8 cellular contexts compared by ENCODE assay signal in the genomic region with DNA sequence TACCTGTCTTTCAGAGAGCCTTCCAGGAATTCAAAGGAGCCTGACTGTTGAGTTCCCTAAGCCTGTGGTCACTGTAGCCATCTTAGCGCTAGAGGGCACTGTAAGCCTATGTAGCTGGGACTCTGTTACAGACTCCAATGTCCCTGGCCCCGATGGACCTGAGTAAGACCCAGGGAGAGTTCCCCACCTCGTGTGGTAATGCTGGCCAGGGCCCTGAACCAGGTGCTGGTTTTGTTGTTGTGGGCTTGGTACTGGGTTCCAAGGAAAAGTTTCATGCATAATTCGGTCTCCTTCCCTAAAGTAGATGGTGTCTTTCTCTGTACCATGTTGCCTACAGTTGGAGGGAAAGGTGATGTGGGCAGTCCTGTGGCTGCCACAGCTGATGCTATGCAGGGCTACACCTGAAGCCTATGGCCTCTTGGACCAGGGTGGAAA. TPM values are rescaled to one million over a fixed set of nuclear protein-coding genes. Genes with fewer than 3 reads are reported as not detected.
A peak's percentile ranks its signal among the peaks of the same experiment; 100 is the strongest.
DNase-seq lines count a peak whose midpoint lies in the region; ATAC-seq and TF ChIP-seq lines count a peak whose summit lies in the region.

No MANE protein-coding gene starts in this region.

- H3K36me3 ChIP-seq in H7 (replicated peaks; ENCODE audit: control insufficient read depth, insufficient read depth, low read length) (no peaks in the 10 kb centered on the region), right lobe of liver (no peaks in the 10 kb centered on the region)

- H3K27ac ChIP-seq in right lobe of liver: no peak overlapping the region

- ATAC-seq in right lobe of liver: peak; percentile 97 to 100 (median 99)
- ATAC-seq in HG03025 (IDR thresholded peaks at IDR 0.05; ENCODE audit: low FRiP score, unreplicated experiment): no peak

- no peaks in the 10 kb centered on the region for H3K27me3 Mint-ChIP-seq in activated CD4-positive, alpha-beta T cell treated with anti-CD3 and anti-CD28 coated beads, Interleukin-2, amount 10 ng/mL, durations not matched to agents 24 days and 14 days

- intact Hi-C loops in activated CD4-positive, alpha-beta T cell treated with anti-CD3 and anti-CD28 coated beads, Interleukin-2, amount 10 ng/mL, durations not matched to agents 24 days and 14 days (cut with micrococcal nuclease): loop anchor here (1.0 to 5.0 kb wide), 2 partner anchors 222 to 498 kb away; no protein-coding TSS in a partner anchor
- intact Hi-C loops in right lobe of liver (cut with DNase I): loop anchor here in 1 of 2 donors (10.0 kb wide), 1 partner anchor 220 kb away; a partner anchor contains a TSS

- TF ChIP-seq POLR2A in right lobe of liver (IDR thresholded peaks at IDR 0.05): no peak

- H3K9me3 ChIP-seq in right lobe of liver: no peaks in the 10 kb centered on the region

- 19% methylated on average over 4 of the region's 4 CpGs for WGBS in right lobe of liver (ENCODE audit: insufficient coverage, low coverage, low lambda C conversion rate, missing lambda C conversion rate)

- DNase-seq in AG20443 (ENCODE audit: low spot score): peak; percentile 83
- DNase-seq in H7: peak; percentile 77
- peak; percentile 25 for DNase-seq in NCI-H524 treated with DMSO at 0.1 percent for 48 hours (lab: John Stamatoyannopoulos, UW)
- DNase-seq in activated CD4-positive, alpha-beta T cell treated with anti-CD3 and anti-CD28 coated beads, Interleukin-2, amount 10 ng/mL, durations not matched to agents 24 days and 14 days: peak; percentile 90
- peak; percentile 71 to 78 for DNase-seq in dermis microvascular lymphatic vessel endothelial cell (ENCODE audit: low read depth in 2 of 2)
- peak in 2 of 3 donors; percentile 56 to 71 for DNase-seq in right lobe of liver
- DNase-seq in stimulated activated CD4-positive, alpha-beta T cell treated with anti-CD3 and anti-CD28 coated beads, TNF-alpha, amount 100 ng/mL, for 4 hours (ENCODE audit: low read depth in 3 of 3): peak in 2 of 3 experiments; percentile 35 to 36

- peak; percentile 85 to 92 (median 88) for TF ChIP-seq CTCF in right lobe of liver (IDR thresholded peaks at IDR 0.05)

- H3K4me3 ChIP-seq in H7 (ENCODE audit: insufficient read depth, low read depth, low read length) (no peak overlapping the region), right lobe of liver (no peak overlapping the region)

- no peaks in the 10 kb centered on the region for H3K27me3 ChIP-seq in H7 (ENCODE audit: control insufficient read depth, insufficient read depth, low read length)
- no peaks in the 10 kb centered on the region for H3K27me3 ChIP-seq in right lobe of liver

- peaks cover 7% of the 10 kb centered on the region for H3K4me1 Mint-ChIP-seq in activated CD4-positive, alpha-beta T cell treated with anti-CD3 and anti-CD28 coated beads, Interleukin-2, amount 10 ng/mL, durations not matched to agents 24 days and 14 days

- no peak overlapping the region for H3K27ac Mint-ChIP-seq in activated CD4-positive, alpha-beta T cell treated with anti-CD3 and anti-CD28 coated beads, Interleukin-2, amount 10 ng/mL, durations not matched to agents 24 days and 14 days

- H3K9me3 Mint-ChIP-seq in activated CD4-positive, alpha-beta T cell treated with anti-CD3 and anti-CD28 coated beads, Interleukin-2, amount 10 ng/mL, durations not matched to agents 24 days and 14 days: no peaks in the 10 kb centered on the region

- H3K36me3 Mint-ChIP-seq in activated CD4-positive, alpha-beta T cell treated with anti-CD3 and anti-CD28 coated beads, Interleukin-2, amount 10 ng/mL, durations not matched to agents 24 days and 14 days (ENCODE audit: low read depth): no peaks in the 10 kb centered on the region

- H3K4me3 Mint-ChIP-seq in activated CD4-positive, alpha-beta T cell treated with anti-CD3 and anti-CD28 coated beads, Interleukin-2, amount 10 ng/mL, durations not matched to agents 24 days and 14 days: no peak overlapping the region

- no peaks in the 10 kb centered on the region for H3K4me1 ChIP-seq in right lobe of liver

RNA-seq across cellular contexts. Expression of a gene that starts 32.4 kb away (rescaled TPM):
- total RNA-seq in H7 (2014; rRNA removed; shearing (Covaris generic)): 14.3 and 15.9 TPM in 2 replicates
- total RNA-seq in activated CD4-positive, alpha-beta T cell treated with anti-CD3 and anti-CD28 coated beads, Interleukin-2, amount 10 ng/mL, durations not matched to agents 24 days and 14 days: 22.9 and 29.7 TPM in 2 replicates
- total RNA-seq in dermis microvascular lymphatic vessel endothelial cell (7.4 and 9.2 TPM in 2 replicates), right lobe of liver (1 to 10 TPM; 5.0 to 8.2 (median 6.3) TPM)

Comparison
In these comparisons a context has a peak if more than half of its experiments do, and no peak if none do; other contexts are left out.
1. DNase-seq: peak in every context shown above with its lines; median percentile 90 in activated CD4-positive, alpha-beta T cell treated with anti-CD3 and anti-CD28 coated beads, Interleukin-2, amount 10 ng/mL, durations not matched to agents 24 days and 14 days; 83 in AG20443; 77 in H7; 74 in dermis microvascular lymphatic vessel endothelial cell; 64 in right lobe of liver; 36 in stimulated activated CD4-positive, alpha-beta T cell treated with anti-CD3 and anti-CD28 coated beads, TNF-alpha, amount 100 ng/mL, for 4 hours; 25 in NCI-H524 treated with DMSO at 0.1 percent for 48 hours.